Comparison of ENCODE assay signal across 19 cellular contexts in genomic region chr1:227938276-227938675, GRCh38. TPM values are rescaled to one million over a fixed set of nuclear protein-coding genes. Genes with fewer than 3 reads are reported as not detected.
DNase-seq lines count a peak whose midpoint lies in the region; ATAC-seq, FAIRE-seq and TF ChIP-seq lines count a peak whose summit lies in the region.
"Had no signal": no experiment of that assay in that cellular context is flagged by ENCODE, and none has a peak within 500 bp of the region (broad histone marks: within the 10 kb centered on the region; RNA-seq: fewer than 3 reads in every experiment).

No MANE protein-coding gene starts in this region.

- H3K79me2 ChIP-seq in keratinocyte (ENCODE audit: control insufficient read depth, insufficient read depth, low read length), result peaks cover 7% of the 10 kb centered on the region

- peak; percentile 64 for FAIRE-seq in keratinocyte (lab: Jason Lieb, UNC)
- FAIRE-seq: G401.6, GM18507 had no signal

- H3K9ac ChIP-seq in keratinocyte (ENCODE audit: control insufficient read depth, extremely low read depth, insufficient read depth, low read length), result no peak overlapping the region

- DNase-seq in Right ventricle myocardium inferior (ENCODE audit: missing footprints), result peak; percentile 11
- no peak for DNase-seq in right atrium auricular region (ENCODE audit: low spot score)
- no peak for DNase-seq in WTC11 (ENCODE audit: low spot score)
- no peak for DNase-seq in keratinocyte (ENCODE audit: low read depth, low spot score)
- peak; percentile 23 for DNase-seq in spleen
- no peak for DNase-seq in NOMO-1 treated with DMSO at 0.1 percent for 48 hours (lab: John Stamatoyannopoulos, UW; ENCODE audit: unreplicated experiment)
- DNase-seq in kidney tubule cell (ENCODE audit: low spot score), result no peak
- DNase-seq: DND-41, GOT3, KG1, NCI-H1417 treated with DMSO at 0.1 percent for 48 hours, NCI-H1930, NCI-H510A treated with DMSO at 0.1 percent for 48 hours, NCI-H82, SHP77 treated with DMSO at 0.1 percent for 48 hours had no signal

- H3K4me3 ChIP-seq in right atrium auricular region (no peak overlapping the region), keratinocyte (ENCODE audit: control insufficient read depth in 2 of 3, extremely low read depth in 1 of 3, insufficient read depth in 2 of 3, low read depth in 1 of 3, low read length in 3 of 3) (no peak overlapping the region), spleen (no peak overlapping the region)
- H3K4me3 ChIP-seq: Peyer's patch had no signal

- H3K36me3 ChIP-seq in right atrium auricular region, result no peaks in the 10 kb centered on the region
- no peaks in the 10 kb centered on the region for H3K36me3 ChIP-seq in keratinocyte (ENCODE audit: control insufficient read depth in 2 of 2, extremely low read depth in 1 of 2, insufficient read depth in 2 of 2, low read length in 2 of 2)
- H3K36me3 ChIP-seq in spleen, result no peaks in the 10 kb centered on the region
- H3K36me3 ChIP-seq: Peyer's patch had no signal

- H3K9me3 Mint-ChIP-seq in WTC11, result no peaks in the 10 kb centered on the region

- no peak overlapping the region for H3K4me3 Mint-ChIP-seq in WTC11

- no peaks in the 10 kb centered on the region for H3K27me3 ChIP-seq in right atrium auricular region
- H3K27me3 ChIP-seq in keratinocyte (ENCODE audit: control insufficient read depth, extremely low read depth, insufficient read depth, low read length), result no peaks in the 10 kb centered on the region
- H3K27me3 ChIP-seq in spleen (replicated peaks in 1 of 7), result peaks cover 0 to 5% (median 0%) of the 10 kb centered on the region in 7 donors
- H3K27me3 ChIP-seq: Peyer's patch had no signal

- dilution Hi-C loops in keratinocyte (cut with MboI; ENCODE audit: extremely low pct_ligation_motif_present, low sequenced_read_pairs), result no loop called here

- no peak overlapping the region for H3K4me2 ChIP-seq in keratinocyte (ENCODE audit: control insufficient read depth, extremely low read depth, insufficient read depth, low read depth, low read length)

- WGBS in spleen, 5 donors, result 91 to 98% (median 93%) methylated on average over 10 of the region's 10 CpGs

- H3K27ac ChIP-seq in right atrium auricular region (no peak overlapping the region), keratinocyte (ENCODE audit: control insufficient read depth, insufficient read depth, low read length) (no peak overlapping the region), spleen (no peak overlapping the region)
- H3K27ac ChIP-seq: Peyer's patch had no signal

- CTCF ChIA-PET in WTC11 (lab: Charles Lee), result interaction anchor here (2.3 kb wide), 1 partner anchor 16 kb away, joined by 8 read pairs; no protein-coding TSS in a partner anchor

- no peaks in the 10 kb centered on the region for H3K9me3 ChIP-seq in right atrium auricular region
- peaks cover 16% of the 10 kb centered on the region for H3K9me3 ChIP-seq in keratinocyte (ENCODE audit: control insufficient read depth, low read depth, low read length)
- H3K9me3 ChIP-seq in spleen, result no peaks in the 10 kb centered on the region
- H3K9me3 ChIP-seq: Peyer's patch had no signal

- no peak for TF ChIP-seq POLR2A in spleen (IDR thresholded peaks at IDR 0.05)

- no peaks in the 10 kb centered on the region for H3K27me3 Mint-ChIP-seq in WTC11 (ENCODE audit: low read depth)

- H3K4me1 ChIP-seq in right atrium auricular region (no peaks in the 10 kb centered on the region), keratinocyte (ENCODE audit: control insufficient read depth, extremely low read depth, insufficient read depth, low read length) (peaks cover 3% of the 10 kb centered on the region), spleen (peaks cover 0 to 25% (median 11%) of the 10 kb centered on the region in 6 donors)

- intact Hi-C loops in Right ventricle myocardium inferior (cut with DNase I), result no loop called here
- intact Hi-C loops in spleen (cut with DNase I; ENCODE audit: low total_unique reads), result no loop called here

- ATAC-seq in Right ventricle myocardium inferior (no peak), WTC11 (no peak), GM18519 (IDR thresholded peaks at IDR 0.05; ENCODE audit: low FRiP score, unreplicated experiment) (no peak)

- H3K36me3 Mint-ChIP-seq in WTC11, result no peaks in the 10 kb centered on the region

- TF ChIP-seq CTCF in right atrium auricular region (IDR thresholded peaks at IDR 0.05) (no peak), WTC11 (IDR thresholded peaks at IDR 0.05) (no peak), keratinocyte (optimal IDR thresholded peaks at IDR 0.05 in 1 of 3, IDR thresholded peaks at IDR 0.05 in 1 of 3, conservative IDR thresholded peaks at IDR 0.05 in 1 of 3; ENCODE audit: extremely low read depth in 1 of 3, insufficient read depth in 2 of 3, low read length in 3 of 3) (no peak), spleen (IDR thresholded peaks at IDR 0.05 in 8 of 11, conservative IDR thresholded peaks at IDR 0.05 in 3 of 11) (no peak)

- peaks cover 9% of the 10 kb centered on the region for H4K20me1 ChIP-seq in keratinocyte (ENCODE audit: control insufficient read depth, extremely low read depth, insufficient read depth, low read length)

- no peaks in the 10 kb centered on the region for H3K4me1 Mint-ChIP-seq in WTC11

- H3K27ac Mint-ChIP-seq in WTC11, result peak overlapping the region; percentile 6; the same call in 1 of the 2 replicates

- H2AFZ ChIP-seq in keratinocyte (ENCODE audit: control insufficient read depth, low read length), result no peak overlapping the region

- POLR2A ChIA-PET in WTC11 (lab: Charles Lee), result no interaction called here

- H3K9me1 ChIP-seq in keratinocyte (ENCODE audit: control insufficient read depth, extremely low read depth, insufficient read depth, low read length), result no peaks in the 10 kb centered on the region

TF ChIP-seq in WTC11, 78 proteins besides CTCF, POLR2A, EP300 and RAD21:
- TF ChIP-seq ZNF317 (CRISPR knock-in tag; IDR thresholded peaks at IDR 0.05; ENCODE audit: borderline replicate concordance, low read depth) (no peak), CREB1 (CRISPR knock-in tag; IDR thresholded peaks at IDR 0.05) (no peak), MLX (CRISPR knock-in tag; IDR thresholded peaks at IDR 0.05) (no peak), ZBTB21 (CRISPR knock-in tag; IDR thresholded peaks at IDR 0.05; ENCODE audit: borderline replicate concordance) (no peak)

RNA-seq across cellular contexts. Expression of gene WNT9A, which starts 9.5 kb away (rescaled TPM):
- total RNA-seq in Right ventricle myocardium inferior (0.73 TPM), right atrium auricular region (1 to 10 TPM in 1 of 2 donors, under 1 TPM in 1; 0.78 to 2.2 TPM), WTC11 (2021) (1.1 to 1.5 TPM (median 1.3 TPM) in 3 replicates), spleen (1 to 10 TPM in 4 of 7 donors, under 1 TPM in 3; 0.37 to 3.6 (median 1.2) TPM)
- polyA plus RNA-seq in keratinocyte (1.7 to 2.5 TPM (median 2.3 TPM) in 3 replicates), spleen (under 1 TPM; 0.08 to 0.70 (median 0.11) TPM)
- polyA plus RNA-seq in keratinocyte (2011; ENCODE audit: low read depth), result 0.75 TPM
- 1.7 and 2.3 TPM in 2 replicates for polyA plus RNA-seq in keratinocyte (2011; cell fraction: cytosol; rRNA removed)
- polyA plus RNA-seq in keratinocyte (2011; cell fraction: nucleus; rRNA removed), result 6.2 and 6.4 TPM in 2 replicates
- 2.1 and 2.4 TPM in 2 replicates for polyA plus RNA-seq in keratinocyte (2012; ENCODE audit: low replicate concordance)
- 3.9 to 6.0 TPM (median 4.9 TPM) in 3 replicates for polyA minus RNA-seq in keratinocyte
- 4.4 TPM for polyA minus RNA-seq in keratinocyte (2011; cell fraction: cytosol; rRNA and poly(A)+ RNA removed)
- polyA minus RNA-seq in keratinocyte (2011; cell fraction: nucleus; rRNA and poly(A)+ RNA removed), result 4.8 and 5.7 TPM in 2 replicates

Comparison
In these comparisons a context has a peak if more than half of its experiments do, and no peak if none do; other contexts are left out.
1. DNase-seq: peak in Right ventricle myocardium inferior (single experiment) and spleen (single experiment); none in right atrium auricular region (single experiment), WTC11 (single experiment), keratinocyte (single experiment), NOMO-1 treated with DMSO at 0.1 percent for 48 hours (single experiment) and kidney tubule cell (single experiment).